8 cellular contexts compared by ENCODE assay signal in genomic region chr17:78970834-78971763, GRCh38. TPM values are rescaled to one million over a fixed set of nuclear protein-coding genes. Genes with fewer than 3 reads are reported as not detected.
DNase-seq lines count a peak whose midpoint lies in the region; ATAC-seq lines count a peak whose summit lies in the region.

No MANE protein-coding gene starts in this region.

- peaks cover 4 to 11% of the 10 kb centered on the region in 2 donors for H3K4me1 Mint-ChIP-seq in effector memory CD8-positive, alpha-beta T cell (ENCODE audit: low read depth in 2 of 2)

- no peak overlapping the region for H3K4me3 Mint-ChIP-seq in effector memory CD8-positive, alpha-beta T cell

- no peak overlapping the region for H3K23ac ChIP-seq in mesendoderm (ENCODE audit: low read length)

- no peaks in the 10 kb centered on the region for H3K9me3 Mint-ChIP-seq in effector memory CD8-positive, alpha-beta T cell

- peaks cover 14% of the 10 kb centered on the region for H3K36me3 ChIP-seq in NT2/D1 (ENCODE audit: insufficient read depth, insufficient read length, low read length)
- no peaks in the 10 kb centered on the region for H3K36me3 ChIP-seq in mesendoderm (ENCODE audit: control insufficient read depth, insufficient read depth, low read length)

- peaks cover 7 to 46% of the 10 kb centered on the region in 2 donors for H3K27me3 Mint-ChIP-seq in effector memory CD8-positive, alpha-beta T cell

- H4K8ac ChIP-seq in mesendoderm (ENCODE audit: low read depth, low read length), result no peak overlapping the region

- ATAC-seq in effector memory CD8-positive, alpha-beta T cell (replicated peaks), result peak; percentile 68
- no peak for ATAC-seq in GM19452 (IDR thresholded peaks at IDR 0.05; ENCODE audit: unreplicated experiment)

- H3K4me3 ChIP-seq in NT2/D1 (ENCODE audit: insufficient read length, low read depth) (no peak overlapping the region), mesendoderm (ENCODE audit: low read length) (no peak overlapping the region)

- H3K9me3 ChIP-seq in NT2/D1 (ENCODE audit: insufficient read depth, low read length), result no peaks in the 10 kb centered on the region

- no peak overlapping the region for H3K27ac ChIP-seq in mesendoderm (ENCODE audit: low read depth, low read length)

- no peak overlapping the region for H3K4ac ChIP-seq in mesendoderm (ENCODE audit: low read depth, low read length)

- H2BK120ac ChIP-seq in mesendoderm (ENCODE audit: low read depth, low read length), result no peak overlapping the region

- peak overlapping the region; percentile 39 to 52 for H3K27ac Mint-ChIP-seq in effector memory CD8-positive, alpha-beta T cell

- H3K79me2 ChIP-seq in mesendoderm (ENCODE audit: control insufficient read depth, insufficient read depth, low read length), result no peaks in the 10 kb centered on the region

- no peak overlapping the region for H2BK5ac ChIP-seq in mesendoderm (ENCODE audit: low read length)

- H3K9ac ChIP-seq in NT2/D1 (ENCODE audit: insufficient read length, low read depth) (no peak overlapping the region), mesendoderm (ENCODE audit: low read length) (no peak overlapping the region)

- H3K4me1 ChIP-seq in NT2/D1 (ENCODE audit: insufficient read depth, insufficient read length), result peaks cover 30% of the 10 kb centered on the region
- H3K4me1 ChIP-seq in mesendoderm (ENCODE audit: control insufficient read depth, low read depth, low read length), result no peaks in the 10 kb centered on the region

- H2AK5ac ChIP-seq in mesendoderm (ENCODE audit: low read length), result no peak overlapping the region

- peak overlapping the region; percentile 53 for H3K56ac ChIP-seq in mesendoderm (ENCODE audit: low read length)

- H4K5ac ChIP-seq in mesendoderm (ENCODE audit: low read length), result no peak overlapping the region

- H2BK15ac ChIP-seq in mesendoderm (replicated peaks; ENCODE audit: low read depth), result no peak overlapping the region

- peaks cover 9% of the 10 kb centered on the region for H3K36me3 Mint-ChIP-seq in effector memory CD8-positive, alpha-beta T cell (ENCODE audit: insufficient read depth)

- DNase-seq in C1 segment of cervical spinal cord (lab: John Stamatoyannopoulos, UW) (peak in 12 of 14 donors; percentile 16 to 77 (median 53)), HT-29 (ENCODE audit: low spot score) (peak; percentile 88), NT2/D1 (ENCODE audit: low read depth, low spot score) (peak; percentile 50), mesendoderm (peak; percentile 85)
- peak; percentile 31 to 68 (median 63) for DNase-seq in activated CD8-positive, alpha-beta memory T cell treated with anti-CD3 and anti-CD28 coated beads for 48 hours (ENCODE audit: low read depth in 2 of 3, low spot score in 2 of 3)
- peak; percentile 71 to 76 (median 76) for DNase-seq in effector memory CD8-positive, alpha-beta T cell
- DNase-seq in stimulated activated CD8-positive, alpha-beta memory T cell treated with anti-CD3 and anti-CD28 coated beads, Interleukin-2, amount 100 ng/mL, for 48 hours (ENCODE audit: low read depth in 2 of 2), result peak; percentile 61 to 75

- H3K27me3 ChIP-seq in NT2/D1 (ENCODE audit: insufficient read depth, insufficient read length), result no peaks in the 10 kb centered on the region
- no peaks in the 10 kb centered on the region for H3K27me3 ChIP-seq in mesendoderm (ENCODE audit: insufficient read depth, low read length, poor library complexity)

- no peak overlapping the region for H3K18ac ChIP-seq in mesendoderm (ENCODE audit: low read length)

- no peaks in the 10 kb centered on the region for H3K79me1 ChIP-seq in mesendoderm (ENCODE audit: low read length)

- no CpG with 5 or more reads among the region's 34 CpGs for WGBS in mesendoderm (ENCODE audit: extremely low coverage, insufficient coverage, low lambda C conversion rate)

- H3K4me2 ChIP-seq in mesendoderm (ENCODE audit: low read length), result no peak overlapping the region

RNA-seq across cellular contexts. Expression of gene LGALS3BP, which starts 8.6 kb away (rescaled TPM):
- 1,319 and 1,392 TPM in 2 replicates for total RNA-seq in HT-29 (2014; rRNA removed; shearing (Covaris generic))
- polyA plus RNA-seq in mesendoderm (2013, experiment 1 of 2), result 15.3 TPM
- 15.6 TPM for polyA plus RNA-seq in mesendoderm (2013, experiment 2 of 2)

RNA-seq across cellular contexts. Expression of gene CANT1, which starts 38.5 kb away (rescaled TPM):
- total RNA-seq in HT-29 (2014; rRNA removed; shearing (Covaris generic)), result 89.2 and 96.4 TPM in 2 replicates
- 21.0 TPM for polyA plus RNA-seq in mesendoderm (2013, experiment 1 of 2)
- polyA plus RNA-seq in mesendoderm (2013, experiment 2 of 2), result 20.4 TPM

RNA-seq across cellular contexts. Expression of gene TIMP2, which starts 45.9 kb away (rescaled TPM):
- 10.5 and 12.6 TPM in 2 replicates for total RNA-seq in HT-29 (2014; rRNA removed; shearing (Covaris generic))
- 25.3 TPM for polyA plus RNA-seq in mesendoderm (2013, experiment 1 of 2)
- polyA plus RNA-seq in mesendoderm (2013, experiment 2 of 2), result 24.9 TPM

RNA-seq across cellular contexts. Expression of gene C1QTNF1, which starts 52.9 kb away (rescaled TPM):
- 3.6 and 7.5 TPM in 2 replicates for total RNA-seq in HT-29 (2014; rRNA removed; shearing (Covaris generic))
- polyA plus RNA-seq in mesendoderm (2013, experiment 1 of 2), result 0.49 TPM
- 0.34 TPM for polyA plus RNA-seq in mesendoderm (2013, experiment 2 of 2)
